9 cellular contexts compared by ENCODE assay signal in genomic region chr1:44594871-44595735, GRCh38.
A peak's percentile ranks its signal among the peaks of the same experiment; 100 is the strongest.
DNase-seq lines count a peak whose midpoint lies in the region; ATAC-seq, FAIRE-seq and TF ChIP-seq lines count a peak whose summit lies in the region.
"Had no signal": no experiment of that assay in that cellular context is flagged by ENCODE, and none has a peak within 500 bp of the region (broad histone marks: within the 10 kb centered on the region; RNA-seq: fewer than 3 reads in every experiment).

No MANE protein-coding gene starts in this region.

- TF ChIP-seq POLR2A in H54 (IDR thresholded peaks at IDR 0.05; ENCODE audit: low read depth, low read length): no peak
- no peak for TF ChIP-seq POLR2A in HepG2 (IDR thresholded peaks at IDR 0.05; ENCODE audit: insufficient read depth in 1 of 2, low read depth in 2 of 2, low read length in 2 of 2)

- no peak overlapping the region for H2AFZ ChIP-seq in HepG2 (ENCODE audit: low read length)

- no peak overlapping the region for H3K9ac ChIP-seq in HepG2 (ENCODE audit: insufficient read depth, low read depth, low read length)

- no peaks in the 10 kb centered on the region for H3K4me1 Mint-ChIP-seq in CD8-positive, alpha-beta T cell (ENCODE audit: low read depth)
- no peaks in the 10 kb centered on the region for H3K4me1 Mint-ChIP-seq in central memory CD8-positive, alpha-beta T cell

- peak; percentile 50 to 85 (median 71) for DNase-seq in CD8-positive, alpha-beta T cell
- peak; percentile 91 for DNase-seq in H54 (ENCODE audit: insufficient read length, low spot score)
- DNase-seq in NCI-H2107 treated with DMSO at 0.1 percent for 48 hours (lab: John Stamatoyannopoulos, UW; ENCODE audit: unreplicated experiment): peak; percentile 43
- peak; percentile 76 to 78 for DNase-seq in activated CD4-positive, alpha-beta T cell treated with anti-CD3 and anti-CD28 coated beads for 24 hours (ENCODE audit: low read depth in 2 of 2)
- DNase-seq in central memory CD8-positive, alpha-beta T cell (ENCODE audit: low spot score in 2 of 2): peak; percentile 48 to 75
- peak; percentile 43 for DNase-seq in HepG2 (ENCODE audit: low spot score)
- peak; percentile 72 to 90 for DNase-seq in stimulated activated CD4-positive, alpha-beta T cell treated with anti-CD3 and anti-CD28 coated beads, Interleukin-4, amount 100 ng/mL, for 48 hours (ENCODE audit: low read depth in 2 of 2)

- ATAC-seq in CD8-positive, alpha-beta T cell: peak; percentile 81
- peak; percentile 52 for ATAC-seq in central memory CD8-positive, alpha-beta T cell (replicated peaks; ENCODE audit: extremely low read depth, poor library complexity, severe bottlenecking)
- ATAC-seq in HepG2 (peak; percentile 97), HG02884 (IDR thresholded peaks at IDR 0.05; ENCODE audit: unreplicated experiment) (no peak)

- FAIRE-seq in H54 (lab: Jason Lieb, UNC) (no peak), HepG2 (lab: Jason Lieb, UNC) (peak; percentile 34)

- 1% methylated on average over 6 of the region's 14 CpGs for WGBS in HepG2 (ENCODE audit: low lambda C conversion rate)

- H3K27ac ChIP-seq in CD8-positive, alpha-beta T cell (ENCODE audit: low read depth, low read length): no peak overlapping the region
- H3K27ac ChIP-seq in HepG2 (ENCODE audit: extremely low read length, insufficient read depth, low read length): no peak overlapping the region

- intact Hi-C loops in CD8-positive, alpha-beta T cell (cut with DNase I, micrococcal nuclease): loop anchor here (1.0 to 10.0 kb wide), 6 partner anchors 217 to 1068 kb away; no protein-coding TSS in a partner anchor
- intact Hi-C loops in HepG2 (cut with micrococcal nuclease; ENCODE audit: unreplicated experiment): loop anchor here (1.0 to 2.0 kb wide), 2 partner anchors 217 to 376 kb away; no protein-coding TSS in a partner anchor

- H3K36me3 Mint-ChIP-seq in CD8-positive, alpha-beta T cell: no peaks in the 10 kb centered on the region
- H3K36me3 Mint-ChIP-seq in central memory CD8-positive, alpha-beta T cell (ENCODE audit: insufficient read depth): peaks cover 2% of the 10 kb centered on the region

- in situ Hi-C loops in HepG2 (cut with HindIII; ENCODE audit: extremely low pct_ligation_motif_present, low pct_unique_long_range_greater_than_20kb): loop anchor here (5.0 to 25.0 kb wide), 2 partner anchors 218 to 383 kb away; partner anchors contain the start of gene DMAP1

- POLR2A ChIA-PET in CD8-positive, alpha-beta T cell (lab: Charles Lee): interaction anchor here (1.2 kb wide), 1 partner anchor 217 kb away, joined by 3 read pairs; no protein-coding TSS in a partner anchor
- POLR2A ChIA-PET in HepG2 (lab: Yijun Ruan, JAX): interaction anchor here (1.4 to 1.6 kb wide), 2 partner anchors 29 to 37 kb away, joined by 3 to 6 read pairs; no protein-coding TSS in a partner anchor

- CTCF ChIA-PET in CD8-positive, alpha-beta T cell (lab: Charles Lee): interaction anchor here (0.7 to 2.3 kb wide), 23 partner anchors 8 to 378 kb away, joined by 3 to 22 read pairs (median 4); partner anchors contain the start of genes ARMH1 and TMEM53
- CTCF ChIA-PET in HepG2 (lab: Yijun Ruan, JAX; ENCODE audit: low intra/inter-chr PET ratio, low total read pairs): interaction anchor here (1.0 to 2.8 kb wide), 6 partner anchors 23 to 377 kb away, joined by 3 to 44 read pairs (median 6); no protein-coding TSS in a partner anchor

- H3K79me2 ChIP-seq in HepG2 (ENCODE audit: insufficient read depth, low read length): no peaks in the 10 kb centered on the region

- no peaks in the 10 kb centered on the region for H3K27me3 ChIP-seq in CD8-positive, alpha-beta T cell (ENCODE audit: insufficient read depth, low read length)
- 0 out of 5 replicates have a peak, but pooled peaks cover 0 to 4% of the 10 kb centered on the region in 2 experiments for H3K27me3 ChIP-seq in HepG2 (ENCODE audit: control insufficient read depth in 1 of 2, insufficient read depth in 2 of 2, low read length in 2 of 2)

- peak; percentile 85 for TF ChIP-seq CTCF in CD8-positive, alpha-beta T cell (IDR thresholded peaks at IDR 0.05)
- TF ChIP-seq CTCF in HepG2 (CRISPR knock-in tag; IDR thresholded peaks at IDR 0.05): peak; percentile 98

- TF ChIP-seq EP300 in HepG2 (IDR thresholded peaks at IDR 0.05; ENCODE audit: low read depth in 2 of 2, low read length in 2 of 2) (no peak), HepG2 (CRISPR knock-in tag; IDR thresholded peaks at IDR 0.05; ENCODE audit: borderline replicate concordance) (no peak)

- H4K20me1 ChIP-seq in HepG2 (ENCODE audit: insufficient read depth, low read length): peaks cover 3% of the 10 kb centered on the region; the same call in 1 of the 2 replicates

- no TSS peak for BruUV-seq in HepG2 (replicated peaks; lab: Mats Ljungman, UMichigan)

- H3K27me3 Mint-ChIP-seq in CD8-positive, alpha-beta T cell (ENCODE audit: low read depth): peaks cover 8% of the 10 kb centered on the region
- no peaks in the 10 kb centered on the region for H3K27me3 Mint-ChIP-seq in central memory CD8-positive, alpha-beta T cell

- H3K4me3 Mint-ChIP-seq in CD8-positive, alpha-beta T cell: no peak overlapping the region
- H3K4me3 Mint-ChIP-seq in central memory CD8-positive, alpha-beta T cell: no peak overlapping the region
- H3K4me3 Mint-ChIP-seq: IgD-negative memory B cell had no signal

- H3K36me3 ChIP-seq in CD8-positive, alpha-beta T cell (ENCODE audit: insufficient read depth, low read length): no peaks in the 10 kb centered on the region
- no peaks in the 10 kb centered on the region; a peak in 1 of 5 replicates for H3K36me3 ChIP-seq in HepG2 (replicated peaks in 1 of 2; ENCODE audit: control insufficient read depth in 1 of 2, insufficient read depth in 2 of 2, low read length in 2 of 2)

- H3K9me3 ChIP-seq in CD8-positive, alpha-beta T cell (ENCODE audit: low read length): no peaks in the 10 kb centered on the region
- H3K9me3 ChIP-seq in HepG2 (ENCODE audit: low read length): no peaks in the 10 kb centered on the region

- no peaks in the 10 kb centered on the region for H3K9me3 Mint-ChIP-seq in CD8-positive, alpha-beta T cell
- no peaks in the 10 kb centered on the region for H3K9me3 Mint-ChIP-seq in central memory CD8-positive, alpha-beta T cell
- H3K9me3 Mint-ChIP-seq: IgD-negative memory B cell had no signal

- no peaks in the 10 kb centered on the region for H3K4me1 ChIP-seq in CD8-positive, alpha-beta T cell (ENCODE audit: insufficient read depth, low read length)
- peaks cover 7% of the 10 kb centered on the region; the same call in 1 of the 2 replicates for H3K4me1 ChIP-seq in HepG2 (ENCODE audit: insufficient read depth, low read length)

- no peak overlapping the region for H3K4me3 ChIP-seq in CD8-positive, alpha-beta T cell (ENCODE audit: low read depth, low read length)
- no peak overlapping the region for H3K4me3 ChIP-seq in HepG2 (replicated peaks in 1 of 3; ENCODE audit: insufficient read depth in 1 of 3, low read depth in 2 of 3, low read length in 3 of 3)

- peak overlapping the region; percentile 32; the same call in 1 of the 2 replicates for H3K4me2 ChIP-seq in HepG2 (ENCODE audit: low read depth, low read length)

- peak; percentile 92 for TF ChIP-seq RAD21 in HepG2 (CRISPR knock-in tag; IDR thresholded peaks at IDR 0.05)

- no peak overlapping the region for H3K27ac Mint-ChIP-seq in CD8-positive, alpha-beta T cell
- no peak overlapping the region for H3K27ac Mint-ChIP-seq in central memory CD8-positive, alpha-beta T cell (ENCODE audit: low read depth)

TF ChIP-seq in HepG2, 621 proteins besides CTCF, POLR2A, EP300 and RAD21 (continues in another document):
- peak; percentile 46 for TF ChIP-seq PTBP1 (IDR thresholded peaks at IDR 0.05; ENCODE audit: low read depth, low read length, poor library complexity, severe bottlenecking)
- TF ChIP-seq TBX2 (CRISPR knock-in tag; IDR thresholded peaks at IDR 0.05; ENCODE audit: borderline replicate concordance): peak; percentile 44; the same call in 1 of the 2 replicates
- no peak for TF ChIP-seq HIC2 (CRISPR knock-in tag; IDR thresholded peaks at IDR 0.05; ENCODE audit: low read depth)
- no peak for TF ChIP-seq TRIM24 (CRISPR knock-in tag; IDR thresholded peaks at IDR 0.05)
- TF ChIP-seq PRDM15 (CRISPR knock-in tag; IDR thresholded peaks at IDR 0.05): no peak
- no peak for TF ChIP-seq TCF7 (IDR thresholded peaks at IDR 0.05; ENCODE audit: low read depth)
